ENCODE assay signal across 1 cellular context in the genomic region with DNA sequence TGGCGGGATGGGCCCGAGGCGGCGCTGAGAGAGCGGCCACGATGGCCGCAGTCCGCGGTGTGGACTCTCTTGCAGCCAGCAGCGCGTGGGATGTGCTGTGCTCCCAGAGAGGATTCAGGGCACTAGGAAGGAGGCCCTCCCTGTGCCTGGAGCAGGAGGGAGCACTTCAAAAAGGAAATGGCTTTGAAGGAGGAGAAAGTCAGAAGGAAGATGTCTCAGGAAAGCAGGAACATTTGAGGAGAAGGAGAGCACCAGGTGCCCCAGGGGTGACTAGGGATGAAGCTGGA.
TF ChIP-seq lines count a peak whose summit lies in the region.

No MANE protein-coding gene starts in this region.

TF ChIP-seq in A549, 52 proteins besides CTCF, POLR2A, EP300 and RAD21:
- TF ChIP-seq JUN (IDR thresholded peaks at IDR 0.05) (no peak), BHLHE40 (IDR thresholded peaks at IDR 0.05; ENCODE audit: low read depth, low read length) (no peak)
